Comparison of ENCODE assay signal across 2 cellular contexts in genomic region chrX:153941331-153942252, GRCh38.
A peak's percentile ranks its signal among the peaks of the same experiment; 100 is the strongest.
TF ChIP-seq lines count a peak whose summit lies in the region.

No MANE protein-coding gene starts in this region.

TF ChIP-seq in HEK293, 187 proteins besides CTCF, POLR2A, EP300 and RAD21:
- peak; percentile 58 for TF ChIP-seq KLF1 (tag by site-specific recombination; IDR thresholded peaks at IDR 0.05)
- TF ChIP-seq MEIS1 (CRISPR knock-in tag; IDR thresholded peaks at IDR 0.05; ENCODE audit: borderline replicate concordance) = no peak
- TF ChIP-seq ZNF398 (tag by site-specific recombination; IDR thresholded peaks at IDR 0.05) = no peak
- TF ChIP-seq FEZF1 (tag by site-specific recombination; IDR thresholded peaks at IDR 0.05) = no peak
- TF ChIP-seq ZNF362 (tag by site-specific recombination; IDR thresholded peaks at IDR 0.05) = peak; percentile 40; the same call in 1 of the 2 replicates
- TF ChIP-seq ZNF416 (tag by site-specific recombination; IDR thresholded peaks at IDR 0.05) = no peak
- TF ChIP-seq ZNF341 (tag by site-specific recombination; IDR thresholded peaks at IDR 0.05; ENCODE audit: low read depth) = peak; percentile 38; the same call in 1 of the 2 replicates
- TF ChIP-seq ZNF549 (tag by site-specific recombination; IDR thresholded peaks at IDR 0.05) = no peak
- no peak for TF ChIP-seq ZSCAN18 (tag by site-specific recombination; IDR thresholded peaks at IDR 0.05)
- TF ChIP-seq ZNF488 (tag by site-specific recombination; IDR thresholded peaks at IDR 0.05) = no peak
- TF ChIP-seq ZNF138 (tag by site-specific recombination; IDR thresholded peaks at IDR 0.05; ENCODE audit: borderline replicate concordance) = no peak
- no peak for TF ChIP-seq ZNF777 (tag by site-specific recombination; IDR thresholded peaks at IDR 0.05; ENCODE audit: borderline replicate concordance)
- peak; percentile 38; the same call in 1 of the 2 replicates for TF ChIP-seq ZBTB20 (tag by site-specific recombination; IDR thresholded peaks at IDR 0.05)
- no peak for TF ChIP-seq TRIM28 (IDR thresholded peaks at IDR 0.05; ENCODE audit: borderline replicate concordance, low read length)
- TF ChIP-seq ZNF677 (tag by site-specific recombination; IDR thresholded peaks at IDR 0.05) = no peak
- no peak for TF ChIP-seq ZNF391 (tag by site-specific recombination; IDR thresholded peaks at IDR 0.05; ENCODE audit: borderline replicate concordance, low read depth)
- TF ChIP-seq KLF17 (tag by site-specific recombination; IDR thresholded peaks at IDR 0.05) = peak; percentile 65
- no peak for TF ChIP-seq ZNF626 (tag by site-specific recombination; IDR thresholded peaks at IDR 0.05)

TF ChIP-seq in SK-N-SH, 30 proteins besides CTCF, POLR2A, EP300 and RAD21:
- TF ChIP-seq TEAD4 (IDR thresholded peaks at IDR 0.05; ENCODE audit: borderline replicate concordance, insufficient read depth) (no peak), PBX3 (IDR thresholded peaks at IDR 0.05) (no peak), POLR2AphosphoS5 (IDR thresholded peaks at IDR 0.05; ENCODE audit: low read depth, low read length) (no peak), MXI1 (IDR thresholded peaks at IDR 0.05; ENCODE audit: low read depth, low read length) (no peak), RCOR1 (IDR thresholded peaks at IDR 0.05; ENCODE audit: low read length) (no peak), MEF2A (IDR thresholded peaks at IDR 0.05; ENCODE audit: borderline replicate concordance, low read depth) (no peak), GABPA (IDR thresholded peaks at IDR 0.05; ENCODE audit: low read depth) (no peak), SMC3 (IDR thresholded peaks at IDR 0.05; ENCODE audit: low read depth, low read length) (no peak), FOSL2 (IDR thresholded peaks at IDR 0.05; ENCODE audit: borderline replicate concordance, low read depth) (no peak), TCF12 (IDR thresholded peaks at IDR 0.05) (no peak)
